Comparison of ENCODE assay signal across 1 cellular context in the genomic region with DNA sequence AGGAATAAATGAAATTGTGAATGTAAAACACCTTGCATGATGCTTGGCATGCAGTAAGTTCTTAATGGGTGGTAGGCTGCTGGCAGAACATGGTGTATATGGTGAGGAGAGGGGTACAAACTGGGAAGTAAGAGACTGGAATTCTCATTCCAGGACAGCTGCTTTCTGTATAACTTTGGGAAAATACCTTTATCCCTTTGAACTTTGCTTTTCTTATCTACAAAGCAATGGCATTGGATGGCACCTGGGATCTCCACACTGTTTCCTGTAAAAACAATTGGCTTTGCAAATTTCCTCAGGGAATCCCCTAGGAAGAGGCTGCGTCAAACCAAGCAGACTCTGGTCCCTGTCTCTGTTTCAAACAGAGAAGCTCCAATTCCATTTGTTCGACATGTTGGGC.
TF ChIP-seq lines count a peak whose summit lies in the region.

No MANE protein-coding gene starts in this region.

TF ChIP-seq in HepG2, 621 proteins besides CTCF, POLR2A, EP300 and RAD21 (continued from another document):
- TF ChIP-seq, protein P1, sequence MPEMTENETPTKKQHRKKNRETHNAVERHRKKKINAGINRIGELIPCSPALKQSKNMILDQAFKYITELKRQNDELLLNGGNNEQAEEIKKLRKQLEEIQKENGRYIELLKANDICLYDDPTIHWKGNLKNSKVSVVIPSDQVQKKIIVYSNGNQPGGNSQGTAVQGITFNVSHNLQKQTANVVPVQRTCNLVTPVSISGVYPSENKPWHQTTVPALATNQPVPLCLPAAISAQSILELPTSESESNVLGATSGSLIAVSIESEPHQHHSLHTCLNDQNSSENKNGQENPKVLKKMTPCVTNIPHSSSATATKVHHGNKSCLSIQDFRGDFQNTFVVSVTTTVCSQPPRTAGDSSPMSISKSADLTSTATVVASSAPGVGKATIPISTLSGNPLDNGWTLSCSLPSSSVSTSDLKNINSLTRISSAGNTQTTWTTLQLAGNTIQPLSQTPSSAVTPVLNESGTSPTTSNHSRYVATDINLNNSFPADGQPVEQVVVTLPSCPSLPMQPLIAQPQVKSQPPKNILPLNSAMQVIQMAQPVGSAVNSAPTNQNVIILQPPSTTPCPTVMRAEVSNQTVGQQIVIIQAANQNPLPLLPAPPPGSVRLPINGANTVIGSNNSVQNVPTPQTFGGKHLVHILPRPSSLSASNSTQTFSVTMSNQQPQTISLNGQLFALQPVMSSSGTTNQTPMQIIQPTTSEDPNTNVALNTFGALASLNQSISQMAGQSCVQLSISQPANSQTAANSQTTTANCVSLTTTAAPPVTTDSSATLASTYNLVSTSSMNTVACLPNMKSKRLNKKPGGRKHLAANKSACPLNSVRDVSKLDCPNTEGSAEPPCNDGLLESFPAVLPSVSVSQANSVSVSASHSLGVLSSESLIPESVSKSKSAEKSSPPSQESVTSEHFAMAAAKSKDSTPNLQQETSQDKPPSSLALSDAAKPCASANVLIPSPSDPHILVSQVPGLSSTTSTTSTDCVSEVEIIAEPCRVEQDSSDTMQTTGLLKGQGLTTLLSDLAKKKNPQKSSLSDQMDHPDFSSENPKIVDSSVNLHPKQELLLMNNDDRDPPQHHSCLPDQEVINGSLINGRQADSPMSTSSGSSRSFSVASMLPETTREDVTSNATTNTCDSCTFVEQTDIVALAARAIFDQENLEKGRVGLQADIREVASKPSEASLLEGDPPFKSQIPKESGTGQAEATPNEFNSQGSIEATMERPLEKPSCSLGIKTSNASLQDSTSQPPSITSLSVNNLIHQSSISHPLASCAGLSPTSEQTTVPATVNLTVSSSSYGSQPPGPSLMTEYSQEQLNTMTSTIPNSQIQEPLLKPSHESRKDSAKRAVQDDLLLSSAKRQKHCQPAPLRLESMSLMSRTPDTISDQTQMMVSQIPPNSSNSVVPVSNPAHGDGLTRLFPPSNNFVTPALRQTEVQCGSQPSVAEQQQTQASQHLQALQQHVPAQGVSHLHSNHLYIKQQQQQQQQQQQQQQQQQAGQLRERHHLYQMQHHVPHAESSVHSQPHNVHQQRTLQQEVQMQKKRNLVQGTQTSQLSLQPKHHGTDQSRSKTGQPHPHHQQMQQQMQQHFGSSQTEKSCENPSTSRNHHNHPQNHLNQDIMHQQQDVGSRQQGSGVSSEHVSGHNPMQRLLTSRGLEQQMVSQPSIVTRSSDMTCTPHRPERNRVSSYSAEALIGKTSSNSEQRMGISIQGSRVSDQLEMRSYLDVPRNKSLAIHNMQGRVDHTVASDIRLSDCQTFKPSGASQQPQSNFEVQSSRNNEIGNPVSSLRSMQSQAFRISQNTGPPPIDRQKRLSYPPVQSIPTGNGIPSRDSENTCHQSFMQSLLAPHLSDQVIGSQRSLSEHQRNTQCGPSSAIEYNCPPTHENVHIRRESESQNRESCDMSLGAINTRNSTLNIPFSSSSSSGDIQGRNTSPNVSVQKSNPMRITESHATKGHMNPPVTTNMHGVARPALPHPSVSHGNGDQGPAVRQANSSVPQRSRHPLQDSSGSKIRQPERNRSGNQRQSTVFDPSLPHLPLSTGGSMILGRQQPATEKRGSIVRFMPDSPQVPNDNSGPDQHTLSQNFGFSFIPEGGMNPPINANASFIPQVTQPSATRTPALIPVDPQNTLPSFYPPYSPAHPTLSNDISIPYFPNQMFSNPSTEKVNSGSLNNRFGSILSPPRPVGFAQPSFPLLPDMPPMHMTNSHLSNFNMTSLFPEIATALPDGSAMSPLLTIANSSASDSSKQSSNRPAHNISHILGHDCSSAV (CRISPR knock-in tag; IDR thresholded peaks at IDR 0.05; ENCODE audit: borderline replicate concordance): no peak
- TF ChIP-seq ZNF331 (CRISPR knock-in tag; IDR thresholded peaks at IDR 0.05): no peak
- peak; percentile 63; the same call in 1 of the 2 replicates for TF ChIP-seq GFI1 (CRISPR knock-in tag; IDR thresholded peaks at IDR 0.05; ENCODE audit: borderline replicate concordance)
- TF ChIP-seq ZFP41 (CRISPR knock-in tag; IDR thresholded peaks at IDR 0.05; ENCODE audit: borderline replicate concordance): no peak
- peak; percentile 62; the same call in 1 of the 2 replicates for TF ChIP-seq PPARG (CRISPR knock-in tag; conservative IDR thresholded peaks at IDR 0.05)
- no peak for TF ChIP-seq RARG (CRISPR knock-in tag; IDR thresholded peaks at IDR 0.05; ENCODE audit: low read depth)
- TF ChIP-seq XBP1 (CRISPR knock-in tag; IDR thresholded peaks at IDR 0.05): no peak
- TF ChIP-seq MIER2 (CRISPR knock-in tag; IDR thresholded peaks at IDR 0.05): 0 out of 2 replicates have a peak, but pooled peaks have one; percentile 26
- TF ChIP-seq POGZ (CRISPR knock-in tag; IDR thresholded peaks at IDR 0.05): peak; percentile 84
- no peak for TF ChIP-seq FOSL1 (CRISPR knock-in tag; IDR thresholded peaks at IDR 0.05; ENCODE audit: borderline replicate concordance)
- TF ChIP-seq, protein P2, sequence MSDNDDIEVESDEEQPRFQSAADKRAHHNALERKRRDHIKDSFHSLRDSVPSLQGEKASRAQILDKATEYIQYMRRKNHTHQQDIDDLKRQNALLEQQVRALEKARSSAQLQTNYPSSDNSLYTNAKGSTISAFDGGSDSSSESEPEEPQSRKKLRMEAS (IDR thresholded peaks at IDR 0.05): no peak
- TF ChIP-seq ZFP1 (CRISPR knock-in tag; IDR thresholded peaks at IDR 0.05): no peak
- peak; percentile 46; the same call in 1 of the 2 replicates for TF ChIP-seq TBX2 (CRISPR knock-in tag; IDR thresholded peaks at IDR 0.05; ENCODE audit: borderline replicate concordance)
